ENCODE assay signal across 8 cellular contexts in genomic region chr1:6246497-6247295, GRCh38. TPM values are rescaled to one million over a fixed set of nuclear protein-coding genes. Genes with fewer than 3 reads are reported as not detected.
DNase-seq lines count a peak whose midpoint lies in the region; ATAC-seq and TF ChIP-seq lines count a peak whose summit lies in the region.

No MANE protein-coding gene starts in this region.

- H3K4me3 Mint-ChIP-seq in T-helper 17 cell = peak overlapping the region; percentile 81

- H3K9me3 ChIP-seq in T-helper 17 cell (ENCODE audit: control insufficient read depth, low read length, poor library complexity, severe bottlenecking) (no peaks in the 10 kb centered on the region), right atrium auricular region (no peaks in the 10 kb centered on the region)

- peak overlapping the region; percentile 73 for H3K27ac Mint-ChIP-seq in T-helper 17 cell

- ATAC-seq in T-helper 17 cell (peak; percentile 76), HG03139 (IDR thresholded peaks at IDR 0.05; ENCODE audit: unreplicated experiment) (no peak)

- H3K27me3 ChIP-seq in right atrium auricular region = peaks cover 23 to 41% of the 10 kb centered on the region in 2 donors

- TF ChIP-seq CTCF in right atrium auricular region (IDR thresholded peaks at IDR 0.05) = peak; percentile 93 to 99

- peaks cover 0 to 36% of the 10 kb centered on the region in 2 donors for H3K4me1 ChIP-seq in right atrium auricular region

- H3K36me3 Mint-ChIP-seq in T-helper 17 cell (ENCODE audit: low read depth) = peaks cover 2% of the 10 kb centered on the region

- no peaks in the 10 kb centered on the region for H3K36me3 ChIP-seq in right atrium auricular region

- no peak overlapping the region for H3K27ac ChIP-seq in right atrium auricular region

- peaks cover 49% of the 10 kb centered on the region for H3K27me3 Mint-ChIP-seq in T-helper 17 cell

- peaks cover 7% of the 10 kb centered on the region for H3K4me1 Mint-ChIP-seq in T-helper 17 cell

- DNase-seq in NCI-H2107 (lab: John Stamatoyannopoulos, UW) (peak; percentile 14), NCI-H2107 treated with DMSO at 0.1 percent for 48 hours (lab: John Stamatoyannopoulos, UW; ENCODE audit: unreplicated experiment) (no peak), MV-4-11 (lab: John Stamatoyannopoulos, UW) (peak; percentile 41), T-helper 17 cell (peak; percentile 70 to 76 (median 73)), amniotic epithelial cell (ENCODE audit: low read depth) (peak; percentile 42), right atrium auricular region (ENCODE audit: low spot score) (peak; percentile 80), renal cortical epithelial cell (ENCODE audit: low read depth) (peak; percentile 43)

- no peak overlapping the region for H3K4me3 ChIP-seq in right atrium auricular region

RNA-seq across cellular contexts. Expression of gene HES3, which starts 2.7 kb away (rescaled TPM):
- total RNA-seq in T-helper 17 cell (not detected), right atrium auricular region (not detected), renal cortical epithelial cell (not detected in 2 replicates)

RNA-seq across cellular contexts. Expression of gene ICMT, which starts 10.9 kb away (rescaled TPM):
- total RNA-seq in T-helper 17 cell (10 to 100 TPM in 1 of 2 donors, 1 to 10 TPM in 1; 9.8 to 10.2 TPM), right atrium auricular region (10 to 100 TPM; 71.4 to 74.4 TPM), renal cortical epithelial cell (81.1 and 107 TPM in 2 replicates)

RNA-seq across cellular contexts. Expression of gene GPR153, which starts 14.2 kb away (rescaled TPM):
- total RNA-seq in T-helper 17 cell = under 1 TPM; 0.23 to 0.37 TPM
- total RNA-seq in right atrium auricular region = 10 to 100 TPM in 1 of 2 donors, 1 to 10 TPM in 1; 7.6 to 17.4 TPM
- 1.9 and 4.8 TPM in 2 replicates for total RNA-seq in renal cortical epithelial cell

RNA-seq across cellular contexts. Expression of gene RNF207, which starts 40.8 kb away (rescaled TPM):
- total RNA-seq in T-helper 17 cell = 10 to 100 TPM; 17.7 to 25.9 TPM
- 10 to 100 TPM; 28.9 to 53.0 TPM for total RNA-seq in right atrium auricular region
- 23.8 and 53.5 TPM in 2 replicates for total RNA-seq in renal cortical epithelial cell

RNA-seq across cellular contexts. Expression of gene RPL22, which starts 47.3 kb away (rescaled TPM):
- total RNA-seq in T-helper 17 cell (100 to 1,000 TPM; 510 to 543 TPM), right atrium auricular region (100 to 1,000 TPM in 1 of 2 donors, 10 to 100 TPM in 1; 75.4 to 115 TPM), renal cortical epithelial cell (160 and 174 TPM in 2 replicates)
